ENCODE assay signal across 1 cellular context in the genomic region with DNA sequence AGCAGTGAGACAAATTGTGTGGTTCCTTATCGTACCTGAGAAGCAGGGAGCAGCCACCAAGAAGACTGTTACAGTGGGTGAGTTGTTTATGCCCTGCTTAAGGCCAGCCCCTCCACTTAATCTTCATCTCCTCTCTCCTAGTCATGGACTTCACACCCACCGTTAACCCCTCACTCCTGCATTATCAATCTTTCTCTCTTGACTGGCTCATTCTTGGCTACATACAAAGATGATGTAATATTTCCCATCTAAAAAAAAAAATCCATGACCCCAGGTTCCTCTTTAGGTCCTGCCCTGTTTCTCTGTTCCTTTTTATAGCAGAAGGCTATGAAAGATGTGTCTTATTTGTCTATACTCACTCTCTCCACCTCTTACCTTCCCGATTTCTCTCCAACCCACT.
TF ChIP-seq lines count a peak whose summit lies in the region.

No MANE protein-coding gene starts in this region.

TF ChIP-seq in HEK293, 187 proteins besides CTCF, POLR2A, EP300 and RAD21 (continued from another document):
- TF ChIP-seq ZBTB20 (tag by site-specific recombination; IDR thresholded peaks at IDR 0.05) (0 out of 2 replicates have a peak, but pooled peaks have one; percentile 39), ZNF211 (tag by site-specific recombination; IDR thresholded peaks at IDR 0.05; ENCODE audit: low read depth) (no peak), KLF1 (tag by site-specific recombination; IDR thresholded peaks at IDR 0.05) (no peak), ZNF629 (tag by site-specific recombination; IDR thresholded peaks at IDR 0.05) (peak; percentile 17; the same call in 1 of the 2 replicates), ZNF433 (tag by site-specific recombination; IDR thresholded peaks at IDR 0.05; ENCODE audit: low read depth) (no peak)
- TF ChIP-seq, protein P1, sequence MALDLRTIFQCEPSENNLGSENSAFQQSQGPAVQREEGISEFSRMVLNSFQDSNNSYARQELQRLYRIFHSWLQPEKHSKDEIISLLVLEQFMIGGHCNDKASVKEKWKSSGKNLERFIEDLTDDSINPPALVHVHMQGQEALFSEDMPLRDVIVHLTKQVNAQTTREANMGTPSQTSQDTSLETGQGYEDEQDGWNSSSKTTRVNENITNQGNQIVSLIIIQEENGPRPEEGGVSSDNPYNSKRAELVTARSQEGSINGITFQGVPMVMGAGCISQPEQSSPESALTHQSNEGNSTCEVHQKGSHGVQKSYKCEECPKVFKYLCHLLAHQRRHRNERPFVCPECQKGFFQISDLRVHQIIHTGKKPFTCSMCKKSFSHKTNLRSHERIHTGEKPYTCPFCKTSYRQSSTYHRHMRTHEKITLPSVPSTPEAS (tag by site-specific recombination; IDR thresholded peaks at IDR 0.05) = no peak
- TF ChIP-seq, protein P2, sequence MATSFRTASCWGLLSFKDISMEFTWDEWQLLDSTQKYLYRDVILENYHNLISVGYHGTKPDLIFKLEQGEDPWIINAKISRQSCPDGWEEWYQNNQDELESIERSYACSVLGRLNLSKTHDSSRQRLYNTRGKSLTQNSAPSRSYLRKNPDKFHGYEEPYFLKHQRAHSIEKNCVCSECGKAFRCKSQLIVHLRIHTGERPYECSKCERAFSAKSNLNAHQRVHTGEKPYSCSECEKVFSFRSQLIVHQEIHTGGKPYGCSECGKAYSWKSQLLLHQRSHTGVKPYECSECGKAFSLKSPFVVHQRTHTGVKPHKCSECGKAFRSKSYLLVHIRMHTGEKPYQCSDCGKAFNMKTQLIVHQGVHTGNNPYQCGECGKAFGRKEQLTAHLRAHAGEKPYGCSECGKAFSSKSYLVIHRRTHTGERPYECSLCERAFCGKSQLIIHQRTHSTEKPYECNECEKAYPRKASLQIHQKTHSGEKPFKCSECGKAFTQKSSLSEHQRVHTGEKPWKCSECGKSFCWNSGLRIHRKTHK (tag by site-specific recombination; IDR thresholded peaks at IDR 0.05) = no peak
